In genomic region chr17:71260366-71260765, GRCh38 we compare ENCODE assay signal across 26 cellular contexts.
DNase-seq lines count a peak whose midpoint lies in the region; ATAC-seq, FAIRE-seq and TF ChIP-seq lines count a peak whose summit lies in the region.
"Had no signal": no experiment of that assay in that cellular context is flagged by ENCODE, and none has a peak within 500 bp of the region (broad histone marks: within the 10 kb centered on the region; RNA-seq: fewer than 3 reads in every experiment).

No MANE protein-coding gene starts in this region.

- H3K4me2 ChIP-seq in astrocyte (ENCODE audit: low read length) (no peak overlapping the region), keratinocyte (ENCODE audit: control insufficient read depth, extremely low read depth, insufficient read depth, low read depth, low read length) (no peak overlapping the region), Karpas-422 (ENCODE audit: low read depth, low read length, poor library complexity, severe bottlenecking) (no peak overlapping the region)

- no peaks in the 10 kb centered on the region for H3K9me1 ChIP-seq in keratinocyte (ENCODE audit: control insufficient read depth, extremely low read depth, insufficient read depth, low read length)

- intact Hi-C loops in vagina (cut with DNase I): no loop called here

- H3K4me1 ChIP-seq in astrocyte (ENCODE audit: insufficient read depth, low read length) (no peaks in the 10 kb centered on the region), keratinocyte (ENCODE audit: control insufficient read depth, extremely low read depth, insufficient read depth, low read length) (no peaks in the 10 kb centered on the region), Karpas-422 (ENCODE audit: low read length) (no peaks in the 10 kb centered on the region), vagina (no peaks in the 10 kb centered on the region)
- H3K4me1 ChIP-seq: BE2C, Caco-2, heart left ventricle, left ventricle myocardium inferior, psoas muscle, tibial nerve had no signal

- no peak overlapping the region for H3K27ac Mint-ChIP-seq in HFFc6
- peak overlapping the region; percentile 66 for H3K27ac Mint-ChIP-seq in astrocyte (ENCODE audit: unreplicated experiment)
- H3K27ac Mint-ChIP-seq: activated naive CD4-positive, alpha-beta T cell treated with anti-CD3 and anti-CD28 coated beads for 36 hours; effector memory CD8-positive, alpha-beta T cell; stimulated activated naive CD8-positive, alpha-beta T cell treated with anti-CD3 and anti-CD28 coated beads, Interleukin-15, amount 100 ng/mL, for 72 hours had no signal

- TF ChIP-seq CTCF in HFFc6 (IDR thresholded peaks at IDR 0.05) (no peak), astrocyte (IDR thresholded peaks at IDR 0.05; ENCODE audit: insufficient read depth, low read depth, low read length) (no peak), keratinocyte (optimal IDR thresholded peaks at IDR 0.05 in 1 of 3, IDR thresholded peaks at IDR 0.05 in 1 of 3, conservative IDR thresholded peaks at IDR 0.05 in 1 of 3; ENCODE audit: extremely low read depth in 1 of 3, insufficient read depth in 2 of 3, low read length in 3 of 3) (no peak), vagina (IDR thresholded peaks at IDR 0.05) (no peak)

- H3K36me3 Mint-ChIP-seq in HFFc6 (ENCODE audit: low read depth) (no peaks in the 10 kb centered on the region), astrocyte (ENCODE audit: low read depth, unreplicated experiment) (no peaks in the 10 kb centered on the region)

- H3K79me2 ChIP-seq in astrocyte (ENCODE audit: insufficient read depth, low read length): no peaks in the 10 kb centered on the region
- H3K79me2 ChIP-seq in keratinocyte (ENCODE audit: control insufficient read depth, insufficient read depth, low read length): no peaks in the 10 kb centered on the region
- no peaks in the 10 kb centered on the region for H3K79me2 ChIP-seq in Karpas-422 (ENCODE audit: low read length)

- H4K20me1 ChIP-seq in astrocyte (ENCODE audit: insufficient read depth, low read length) (no peaks in the 10 kb centered on the region), keratinocyte (ENCODE audit: control insufficient read depth, extremely low read depth, insufficient read depth, low read length) (no peaks in the 10 kb centered on the region), Karpas-422 (ENCODE audit: insufficient read depth, low read depth, low read length) (no peaks in the 10 kb centered on the region)

- H3K27me3 Mint-ChIP-seq in HFFc6 (ENCODE audit: insufficient read depth) (no peaks in the 10 kb centered on the region; the same call in 1 of the 2 replicates), astrocyte (ENCODE audit: low read depth, unreplicated experiment) (no peaks in the 10 kb centered on the region)
- H3K27me3 Mint-ChIP-seq: effector memory CD8-positive, alpha-beta T cell; stimulated activated naive CD8-positive, alpha-beta T cell treated with anti-CD3 and anti-CD28 coated beads, Interleukin-15, amount 100 ng/mL, for 72 hours had no signal

- H2AFZ ChIP-seq in astrocyte (ENCODE audit: low read depth, low read length) (no peak overlapping the region), keratinocyte (ENCODE audit: control insufficient read depth, low read length) (no peak overlapping the region), Karpas-422 (ENCODE audit: low read length) (no peak overlapping the region)

- H3K9me3 Mint-ChIP-seq in HFFc6 (no peaks in the 10 kb centered on the region; the same call in 1 of the 2 replicates), astrocyte (ENCODE audit: unreplicated experiment) (no peaks in the 10 kb centered on the region)

- H3K27ac ChIP-seq in astrocyte (ENCODE audit: low read depth, low read length) (no peak overlapping the region), keratinocyte (ENCODE audit: control insufficient read depth, insufficient read depth, low read length) (no peak overlapping the region), Karpas-422 (ENCODE audit: low read length) (no peak overlapping the region), vagina (no peak overlapping the region)
- H3K27ac ChIP-seq: heart left ventricle, left ventricle myocardium inferior, psoas muscle, tibial nerve had no signal

- H3K9me2 ChIP-seq in Karpas-422 (replicated peaks; ENCODE audit: insufficient read depth, low read length): no peaks in the 10 kb centered on the region

- no peak for TF ChIP-seq POLR2A in vagina (IDR thresholded peaks at IDR 0.05)

- H3K9me3 ChIP-seq in astrocyte (ENCODE audit: insufficient read depth, low read depth, low read length) (no peaks in the 10 kb centered on the region), keratinocyte (ENCODE audit: control insufficient read depth, low read depth, low read length) (no peaks in the 10 kb centered on the region), Karpas-422 (ENCODE audit: low read length) (no peaks in the 10 kb centered on the region), vagina (no peaks in the 10 kb centered on the region)
- H3K9me3 ChIP-seq: BE2C, psoas muscle had no signal

- H3K4me1 Mint-ChIP-seq in HFFc6 (ENCODE audit: low read depth): no peaks in the 10 kb centered on the region
- H3K4me1 Mint-ChIP-seq in astrocyte (ENCODE audit: low read depth, unreplicated experiment): peaks cover 11% of the 10 kb centered on the region
- H3K4me1 Mint-ChIP-seq: stimulated activated naive CD8-positive, alpha-beta T cell treated with anti-CD3 and anti-CD28 coated beads, Interleukin-15, amount 100 ng/mL, for 72 hours had no signal

- dilution Hi-C loops in keratinocyte (cut with MboI; ENCODE audit: extremely low pct_ligation_motif_present, low sequenced_read_pairs): no loop called here

- DNase-seq in COLO829 (ENCODE audit: low spot score) (peak; percentile 3), HFFc6 (peak; percentile 33), astrocyte (ENCODE audit: low read depth) (peak; percentile 67), keratinocyte (ENCODE audit: low read depth, low spot score) (no peak), Karpas-422 (no peak), vagina (ENCODE audit: extremely low spot score in 2 of 2) (no peak), mucosa of gallbladder (ENCODE audit: low spot score) (no peak)
- DNase-seq: activated CD4-positive, CD25-positive, alpha-beta regulatory T cell treated with anti-CD3 and anti-CD28 coated beads, Interleukin-2, amount 50 U/mL, for 72 hours; activated naive CD4-positive, alpha-beta T cell treated with anti-CD3 and anti-CD28 coated beads for 36 hours; activated T-cell treated with anti-CD3 and anti-CD28 coated beads, Interleukin-2, amount 50 U/mL, for 4 hours; BE2C; Caco-2; DND-41; effector memory CD8-positive, alpha-beta T cell; heart left ventricle; left ventricle myocardium inferior; NCI-H1436; NK-92 treated with Interleukin-12 subunit alpha and Interleukin-12 subunit beta, amount 100 ng/mL, for 24 hours; psoas muscle; RPMI8226; small intestine; stimulated activated CD4-positive, alpha-beta T cell treated with anti-CD3 and anti-CD28 coated beads, Interleukin-4, amount 100 ng/mL, for 24 hours; stimulated activated naive CD8-positive, alpha-beta T cell treated with anti-CD3 and anti-CD28 coated beads, Interleukin-15, amount 100 ng/mL, for 72 hours had no signal

- no peak for ATAC-seq in GM21515 (IDR thresholded peaks at IDR 0.05; ENCODE audit: unreplicated experiment)
- ATAC-seq: activated T-cell treated with anti-CD3 and anti-CD28 coated beads, Interleukin-2, amount 50 U/mL, for 4 hours; effector memory CD8-positive, alpha-beta T cell; heart left ventricle; psoas muscle; stimulated activated naive CD8-positive, alpha-beta T cell treated with anti-CD3 and anti-CD28 coated beads, Interleukin-15, amount 100 ng/mL, for 72 hours had no signal

- H3K4me3 Mint-ChIP-seq in HFFc6: no peak overlapping the region
- no peak overlapping the region for H3K4me3 Mint-ChIP-seq in astrocyte (ENCODE audit: unreplicated experiment)
- H3K4me3 Mint-ChIP-seq: activated naive CD4-positive, alpha-beta T cell treated with anti-CD3 and anti-CD28 coated beads for 36 hours; activated T-cell treated with anti-CD3 and anti-CD28 coated beads, Interleukin-2, amount 50 U/mL, for 4 hours; effector memory CD8-positive, alpha-beta T cell; neural crest cell; stimulated activated naive CD8-positive, alpha-beta T cell treated with anti-CD3 and anti-CD28 coated beads, Interleukin-15, amount 100 ng/mL, for 72 hours had no signal

- H3K36me3 ChIP-seq in astrocyte (ENCODE audit: insufficient read depth, low read length) (no peaks in the 10 kb centered on the region), keratinocyte (ENCODE audit: control insufficient read depth in 2 of 2, extremely low read depth in 1 of 2, insufficient read depth in 2 of 2, low read length in 2 of 2) (no peaks in the 10 kb centered on the region), Karpas-422 (ENCODE audit: insufficient read depth, low read length) (no peaks in the 10 kb centered on the region), vagina (no peaks in the 10 kb centered on the region)
- H3K36me3 ChIP-seq: BE2C, heart left ventricle, left ventricle myocardium inferior, tibial nerve had no signal

- H3K27me3 ChIP-seq in astrocyte (ENCODE audit: insufficient read depth, low read length) (no peaks in the 10 kb centered on the region), keratinocyte (ENCODE audit: control insufficient read depth, extremely low read depth, insufficient read depth, low read length) (no peaks in the 10 kb centered on the region), Karpas-422 (ENCODE audit: low read length) (no peaks in the 10 kb centered on the region), vagina (no peaks in the 10 kb centered on the region)
- H3K27me3 ChIP-seq: BE2C, heart left ventricle, tibial nerve had no signal

- no peak overlapping the region for H3K9ac ChIP-seq in astrocyte (ENCODE audit: low read length)
- no peak overlapping the region for H3K9ac ChIP-seq in keratinocyte (ENCODE audit: control insufficient read depth, extremely low read depth, insufficient read depth, low read length)
- H3K9ac ChIP-seq in Karpas-422 (ENCODE audit: low read length): no peak overlapping the region

- FAIRE-seq in astrocyte (lab: Jason Lieb, UNC) (peak; percentile 54), keratinocyte (lab: Jason Lieb, UNC) (peak; percentile 34)
- FAIRE-seq: small intestine had no signal

- H3K4me3 ChIP-seq in astrocyte (ENCODE audit: insufficient read depth, low read depth, low read length): no peak overlapping the region
- no peak overlapping the region for H3K4me3 ChIP-seq in keratinocyte (ENCODE audit: control insufficient read depth in 2 of 3, extremely low read depth in 1 of 3, insufficient read depth in 2 of 3, low read depth in 1 of 3, low read length in 3 of 3)
- no peak overlapping the region for H3K4me3 ChIP-seq in Karpas-422 (ENCODE audit: low read length)
- no peak overlapping the region for H3K4me3 ChIP-seq in vagina
- H3K4me3 ChIP-seq: heart left ventricle, left ventricle myocardium inferior, psoas muscle, tibial nerve had no signal

Comparison
In these comparisons a context has a peak if more than half of its experiments do, and no peak if none do; other contexts are left out.
1. DNase-seq: peak in COLO829 (single experiment), HFFc6 (single experiment) and astrocyte (single experiment); none in keratinocyte (single experiment), Karpas-422 (single experiment), vagina (0 of 2) and mucosa of gallbladder (single experiment).